8 cellular contexts compared by ENCODE assay signal in the genomic region with DNA sequence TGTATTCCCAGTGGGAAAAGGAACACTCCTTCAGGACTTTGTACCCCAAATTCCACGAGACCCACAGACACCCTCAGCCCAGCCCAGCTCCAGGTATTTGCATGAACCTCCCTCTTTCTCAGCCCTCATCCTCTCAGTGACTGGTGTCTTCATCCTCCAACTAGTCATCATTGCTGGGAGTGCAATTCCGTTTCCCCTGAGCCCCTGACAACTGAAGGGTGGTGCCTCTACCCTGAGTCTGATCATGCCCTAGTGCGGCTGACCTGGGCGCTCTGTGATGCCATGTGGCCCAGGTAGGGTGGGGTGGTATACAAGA. TPM values are rescaled to one million over a fixed set of nuclear protein-coding genes. Genes with fewer than 3 reads are reported as not detected.
DNase-seq lines count a peak whose midpoint lies in the region; ATAC-seq, FAIRE-seq and TF ChIP-seq lines count a peak whose summit lies in the region.

No MANE protein-coding gene starts in this region.

- no peaks in the 10 kb centered on the region for H3K79me2 ChIP-seq in parathyroid adenoma

- no peak for TF ChIP-seq CTCF in CD4-positive, alpha-beta T cell (IDR thresholded peaks at IDR 0.05)
- TF ChIP-seq CTCF in LNCaP clone FGC (IDR thresholded peaks at IDR 0.05; ENCODE audit: control insufficient read depth, extremely low read depth, insufficient read depth) (no peak), parathyroid adenoma (IDR thresholded peaks at IDR 0.05) (no peak)

- H3K9me3 Mint-ChIP-seq in CD4-positive, alpha-beta T cell, result no peaks in the 10 kb centered on the region

- DNase-seq in CD4-positive, alpha-beta T cell, result no peak
- DNase-seq in LNCaP clone FGC (ENCODE audit: low read depth) (no peak), urothelium cell line (ENCODE audit: low spot score) (no peak), AG20443 (ENCODE audit: low spot score) (no peak)
- DNase-seq in effector memory CD4-positive, alpha-beta T cell, result no peak
- DNase-seq in stimulated activated CD4-positive, alpha-beta T cell treated with anti-CD3 and anti-CD28 coated beads, Interleukin-4, amount 100 ng/mL, for 4 hours, result no peak

- H3K4me3 ChIP-seq in LNCaP clone FGC (ENCODE audit: low read depth, low read length), result peak overlapping the region; percentile 52
- peak overlapping the region; percentile 65 for H3K4me3 ChIP-seq in effector memory CD4-positive, alpha-beta T cell (ENCODE audit: insufficient read depth, low read depth, low read length, poor library complexity, severe bottlenecking)
- H3K4me3 ChIP-seq in parathyroid adenoma (ENCODE audit: low read depth, low read length), result peak overlapping the region; percentile 59

- peak overlapping the region; percentile 96 for H3K27ac Mint-ChIP-seq in CD4-positive, alpha-beta T cell

- no peaks in the 10 kb centered on the region for H3K9me3 ChIP-seq in CD4-positive, alpha-beta T cell (ENCODE audit: control insufficient read depth, low read length)
- H3K9me3 ChIP-seq in effector memory CD4-positive, alpha-beta T cell (ENCODE audit: control insufficient read depth, low read length), result no peaks in the 10 kb centered on the region
- H3K9me3 ChIP-seq in parathyroid adenoma (ENCODE audit: control insufficient read depth, low read length), result no peaks in the 10 kb centered on the region

- FAIRE-seq in urothelium cell line (lab: Jason Lieb, UNC), result no peak

- intact Hi-C loops in CD4-positive, alpha-beta T cell (cut with DNase I, micrococcal nuclease), result loop anchor here (1.0 to 2.0 kb wide), 2 partner anchors 11 to 42 kb away; no protein-coding TSS in a partner anchor

- peak overlapping the region; percentile 93 for H2AFZ ChIP-seq in parathyroid adenoma

- peaks cover 9% of the 10 kb centered on the region for H3K36me3 Mint-ChIP-seq in CD4-positive, alpha-beta T cell (ENCODE audit: low read depth)

- H3K36me3 ChIP-seq in effector memory CD4-positive, alpha-beta T cell (ENCODE audit: control insufficient read depth, insufficient read depth, low read length), result no peaks in the 10 kb centered on the region
- H3K36me3 ChIP-seq in parathyroid adenoma (ENCODE audit: control insufficient read depth, insufficient read depth, low read length), result no peaks in the 10 kb centered on the region

- peak overlapping the region; percentile 81 for H3K4me3 Mint-ChIP-seq in CD4-positive, alpha-beta T cell

- POLR2A ChIA-PET in CD4-positive, alpha-beta T cell (lab: Charles Lee), result interaction anchor here (1.0 to 4.0 kb wide), 6 partner anchors 11 to 46 kb away, joined by 3 to 33 read pairs (median 9); a partner anchor contains a TSS

- CTCF ChIA-PET in CD4-positive, alpha-beta T cell (lab: Charles Lee), result interaction anchor here (1.7 kb wide), 1 partner anchor 37 kb away, joined by 4 read pairs; a partner anchor contains a TSS

- peak overlapping the region; percentile 91 for H3K4me2 ChIP-seq in parathyroid adenoma (ENCODE audit: low read length)

- ATAC-seq in CD4-positive, alpha-beta T cell (ENCODE audit: poor library complexity), result peak; percentile 30
- peak; percentile 14 for ATAC-seq in GM21526 (IDR thresholded peaks at IDR 0.05; ENCODE audit: low FRiP score, unreplicated experiment)

- no peaks in the 10 kb centered on the region for H3K27me3 Mint-ChIP-seq in CD4-positive, alpha-beta T cell

- peak overlapping the region; percentile 62 for H3K27ac ChIP-seq in CD4-positive, alpha-beta T cell (ENCODE audit: low read depth, low read length)
- peak overlapping the region; percentile 66 for H3K27ac ChIP-seq in effector memory CD4-positive, alpha-beta T cell (ENCODE audit: insufficient read depth, low read length, poor library complexity, severe bottlenecking)
- peak overlapping the region; percentile 41 for H3K27ac ChIP-seq in parathyroid adenoma

- peaks cover 52% of the 10 kb centered on the region for H3K4me1 Mint-ChIP-seq in CD4-positive, alpha-beta T cell (ENCODE audit: low read depth)

- no peak overlapping the region for H3K9ac ChIP-seq in parathyroid adenoma

- H3K4me1 ChIP-seq in effector memory CD4-positive, alpha-beta T cell (ENCODE audit: control insufficient read depth, insufficient read depth, low read length, poor library complexity, severe bottlenecking), result peaks cover 24% of the 10 kb centered on the region
- peaks cover 5% of the 10 kb centered on the region for H3K4me1 ChIP-seq in parathyroid adenoma

- H3K27me3 ChIP-seq in CD4-positive, alpha-beta T cell (ENCODE audit: control insufficient read depth, insufficient read depth, low read length), result no peaks in the 10 kb centered on the region
- no peaks in the 10 kb centered on the region for H3K27me3 ChIP-seq in effector memory CD4-positive, alpha-beta T cell (replicated peaks; ENCODE audit: control insufficient read depth, insufficient read depth, low read length, poor library complexity, severe bottlenecking)
- no peaks in the 10 kb centered on the region for H3K27me3 ChIP-seq in parathyroid adenoma (ENCODE audit: control insufficient read depth, insufficient read depth, low read length)

RNA-seq across cellular contexts. Expression of a gene that starts 3.8 kb away (rescaled TPM):
- total RNA-seq in CD4-positive, alpha-beta T cell, result 10 to 100 TPM; 23.3 to 27.3 TPM

RNA-seq across cellular contexts. Expression of a gene that starts 24.6 kb away (rescaled TPM):
- 10 to 100 TPM; 35.9 to 38.4 TPM for total RNA-seq in CD4-positive, alpha-beta T cell

RNA-seq across cellular contexts. Expression of a gene that starts 36.9 kb away (rescaled TPM):
- 10 to 100 TPM; 21.7 to 25.2 TPM for total RNA-seq in CD4-positive, alpha-beta T cell

RNA-seq across cellular contexts. Expression of a gene that starts 43.4 kb away (rescaled TPM):
- under 1 TPM; 0.78 to 0.85 TPM for total RNA-seq in CD4-positive, alpha-beta T cell
